In genomic region chr5:95801961-95802360, GRCh38 we compare ENCODE assay signal across 16 cellular contexts.
"Had no signal": no experiment of that assay in that cellular context is flagged by ENCODE, and none has a peak within 500 bp of the region (broad histone marks: within the 10 kb centered on the region; RNA-seq: fewer than 3 reads in every experiment).

No MANE protein-coding gene starts in this region.

- ATAC-seq: gastroesophageal sphincter; left colon; naive thymus-derived CD8-positive, alpha-beta T cell had no signal

- H3K4me3 ChIP-seq: gastroesophageal sphincter, thyroid gland had no signal

- H3K9me3 ChIP-seq: thyroid gland had no signal

- H3K27ac ChIP-seq: gastroesophageal sphincter, thyroid gland had no signal

- H3K27me3 ChIP-seq: gastroesophageal sphincter, thyroid gland had no signal

- DNase-seq: activated CD4-positive, alpha-beta T cell treated with anti-CD3 and anti-CD28 coated beads, Interleukin-2, amount 50 U/mL, for 48 hours; activated naive CD8-positive, alpha-beta T cell treated with anti-CD3 and anti-CD28 coated beads for 36 hours; activated T-cell treated with anti-CD3 and anti-CD28 coated beads for 4 hours; amniotic stem cell; caudate nucleus; left colon; naive thymus-derived CD8-positive, alpha-beta T cell; posterior cingulate gyrus; retina; stimulated activated CD4-positive, alpha-beta T cell treated with anti-CD3 and anti-CD28 coated beads, Interleukin-2, amount 100 ng/mL, for 24 hours; stimulated activated naive CD4-positive, alpha-beta T cell treated with Interleukin-2 at 50 U/mL for 16 hours; SW 1271; T-helper 2 cell; thyroid gland had no signal

- H3K4me1 ChIP-seq: gastroesophageal sphincter, thyroid gland had no signal

- H3K36me3 ChIP-seq: thyroid gland had no signal

- FAIRE-seq: endometrium had no signal
